Comparison of ENCODE assay signal across 1 cellular context in the genomic region with DNA sequence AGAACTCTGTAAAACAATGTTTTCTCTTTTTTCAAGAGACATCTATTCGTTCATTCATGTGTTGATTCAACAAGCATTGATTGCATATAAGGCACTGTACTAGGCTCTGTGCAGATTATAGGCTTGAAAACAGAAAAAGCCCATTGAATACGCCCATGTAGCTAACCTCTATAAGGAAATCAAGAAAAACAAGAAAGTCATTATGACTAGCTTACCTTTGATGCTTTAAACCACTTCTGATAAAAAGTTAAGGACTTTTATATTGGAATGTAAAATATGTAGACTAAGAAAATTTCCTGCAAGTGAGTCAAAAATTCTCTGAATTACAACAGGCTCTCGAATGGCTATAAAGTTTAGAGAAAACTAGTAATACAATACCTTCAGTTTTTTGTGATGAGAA.
TF ChIP-seq lines count a peak whose summit lies in the region.

No MANE protein-coding gene starts in this region.

TF ChIP-seq in WTC11, 78 proteins besides CTCF, POLR2A, EP300 and RAD21 (continued from another document):
- TF ChIP-seq ARID4B (CRISPR knock-in tag; IDR thresholded peaks at IDR 0.05; ENCODE audit: borderline replicate concordance) (no peak), ZNF671 (CRISPR knock-in tag; IDR thresholded peaks at IDR 0.05) (no peak), NFE2L1 (CRISPR knock-in tag; IDR thresholded peaks at IDR 0.05) (no peak), KAT7 (CRISPR knock-in tag; IDR thresholded peaks at IDR 0.05; ENCODE audit: borderline replicate concordance) (no peak), MAX (CRISPR knock-in tag; IDR thresholded peaks at IDR 0.05) (no peak)
- TF ChIP-seq, protein P1, sequence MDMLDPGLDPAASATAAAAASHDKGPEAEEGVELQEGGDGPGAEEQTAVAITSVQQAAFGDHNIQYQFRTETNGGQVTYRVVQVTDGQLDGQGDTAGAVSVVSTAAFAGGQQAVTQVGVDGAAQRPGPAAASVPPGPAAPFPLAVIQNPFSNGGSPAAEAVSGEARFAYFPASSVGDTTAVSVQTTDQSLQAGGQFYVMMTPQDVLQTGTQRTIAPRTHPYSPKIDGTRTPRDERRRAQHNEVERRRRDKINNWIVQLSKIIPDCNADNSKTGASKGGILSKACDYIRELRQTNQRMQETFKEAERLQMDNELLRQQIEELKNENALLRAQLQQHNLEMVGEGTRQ (CRISPR knock-in tag; IDR thresholded peaks at IDR 0.05): no peak
- TF ChIP-seq, protein P2, sequence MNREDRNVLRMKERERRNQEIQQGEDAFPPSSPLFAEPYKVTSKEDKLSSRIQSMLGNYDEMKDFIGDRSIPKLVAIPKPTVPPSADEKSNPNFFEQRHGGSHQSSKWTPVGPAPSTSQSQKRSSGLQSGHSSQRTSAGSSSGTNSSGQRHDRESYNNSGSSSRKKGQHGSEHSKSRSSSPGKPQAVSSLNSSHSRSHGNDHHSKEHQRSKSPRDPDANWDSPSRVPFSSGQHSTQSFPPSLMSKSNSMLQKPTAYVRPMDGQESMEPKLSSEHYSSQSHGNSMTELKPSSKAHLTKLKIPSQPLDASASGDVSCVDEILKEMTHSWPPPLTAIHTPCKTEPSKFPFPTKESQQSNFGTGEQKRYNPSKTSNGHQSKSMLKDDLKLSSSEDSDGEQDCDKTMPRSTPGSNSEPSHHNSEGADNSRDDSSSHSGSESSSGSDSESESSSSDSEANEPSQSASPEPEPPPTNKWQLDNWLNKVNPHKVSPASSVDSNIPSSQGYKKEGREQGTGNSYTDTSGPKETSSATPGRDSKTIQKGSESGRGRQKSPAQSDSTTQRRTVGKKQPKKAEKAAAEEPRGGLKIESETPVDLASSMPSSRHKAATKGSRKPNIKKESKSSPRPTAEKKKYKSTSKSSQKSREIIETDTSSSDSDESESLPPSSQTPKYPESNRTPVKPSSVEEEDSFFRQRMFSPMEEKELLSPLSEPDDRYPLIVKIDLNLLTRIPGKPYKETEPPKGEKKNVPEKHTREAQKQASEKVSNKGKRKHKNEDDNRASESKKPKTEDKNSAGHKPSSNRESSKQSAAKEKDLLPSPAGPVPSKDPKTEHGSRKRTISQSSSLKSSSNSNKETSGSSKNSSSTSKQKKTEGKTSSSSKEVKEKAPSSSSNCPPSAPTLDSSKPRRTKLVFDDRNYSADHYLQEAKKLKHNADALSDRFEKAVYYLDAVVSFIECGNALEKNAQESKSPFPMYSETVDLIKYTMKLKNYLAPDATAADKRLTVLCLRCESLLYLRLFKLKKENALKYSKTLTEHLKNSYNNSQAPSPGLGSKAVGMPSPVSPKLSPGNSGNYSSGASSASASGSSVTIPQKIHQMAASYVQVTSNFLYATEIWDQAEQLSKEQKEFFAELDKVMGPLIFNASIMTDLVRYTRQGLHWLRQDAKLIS (CRISPR knock-in tag; IDR thresholded peaks at IDR 0.05; ENCODE audit: borderline replicate concordance): no peak
